Comparison of ENCODE assay signal across 28 cellular contexts in the genomic region with DNA sequence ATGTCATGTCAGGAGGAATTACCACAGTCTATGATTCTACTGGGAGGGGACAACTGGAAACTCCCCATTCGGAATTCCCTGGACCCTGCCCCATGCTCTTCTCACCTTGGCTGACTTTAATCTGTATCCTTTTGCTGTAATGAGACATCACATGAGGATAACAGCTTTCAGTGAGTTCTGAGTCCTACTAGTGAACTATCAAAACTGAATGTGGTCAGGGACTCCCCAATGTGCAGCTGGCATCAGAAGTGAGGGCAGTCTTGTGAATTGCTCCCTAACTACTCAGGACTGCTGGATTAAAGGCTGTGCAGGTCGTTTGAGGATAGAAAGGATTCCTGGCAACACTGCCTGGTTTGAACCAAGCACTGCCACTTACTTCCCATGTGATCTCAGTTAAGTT. TPM values are rescaled to one million over a fixed set of nuclear protein-coding genes. Genes with fewer than 3 reads are reported as not detected.
DNase-seq lines count a peak whose midpoint lies in the region; ATAC-seq, FAIRE-seq and TF ChIP-seq lines count a peak whose summit lies in the region.
"Had no signal": no experiment of that assay in that cellular context is flagged by ENCODE, and none has a peak within 500 bp of the region (broad histone marks: within the 10 kb centered on the region; RNA-seq: fewer than 3 reads in every experiment).

No MANE protein-coding gene starts in this region.

- H3K4me3 ChIP-seq in GM12878, result no peak overlapping the region
- H3K4me3 ChIP-seq in endodermal cell (ENCODE audit: low read length), result peak overlapping the region; percentile 14
- no peak overlapping the region for H3K4me3 ChIP-seq in aorta (ENCODE audit: low read length in 2 of 2)

- no peak overlapping the region for H3K27ac Mint-ChIP-seq in activated naive CD4-positive, alpha-beta T cell treated with anti-CD3 and anti-CD28 coated beads, Interleukin-2, amount 50 U/mL, for 72 hours
- H3K27ac Mint-ChIP-seq in activated naive CD4-positive, alpha-beta T cell treated with anti-CD3 and anti-CD28 coated beads, Interleukin-2, amount 10 ng/mL, durations not matched to agents 7 days and 5 days, result no peak overlapping the region
- H3K27ac Mint-ChIP-seq in endodermal cell, result peak overlapping the region; percentile 89

- SMC1A ChIA-PET in GM12878 (lab: Charles Lee; ENCODE audit: uncharacterized antibody, unreplicated experiment), result interaction anchor here (1.3 to 4.0 kb wide), 2 partner anchors 100 to 104 kb away, joined by 3 to 19 read pairs; no protein-coding TSS in a partner anchor

- no peak for TF ChIP-seq CTCF in GM12878 (IDR thresholded peaks at IDR 0.05 in 2 of 3, conservative IDR thresholded peaks at IDR 0.05 in 1 of 3; ENCODE audit: control insufficient read depth in 2 of 3, extremely low read depth in 1 of 3, insufficient read depth in 1 of 3, low read depth in 3 of 3, low read length in 3 of 3)
- no peak for TF ChIP-seq CTCF in endodermal cell (conservative IDR thresholded peaks at IDR 0.05)

- H3K4me1 ChIP-seq in GM12878 (ENCODE audit: control insufficient read depth, insufficient read depth, low read length), result no peaks in the 10 kb centered on the region; the same call in 1 of the 2 replicates
- peaks cover 20% of the 10 kb centered on the region for H3K4me1 ChIP-seq in endodermal cell (ENCODE audit: control insufficient read depth, insufficient read depth, low read length)
- H3K4me1 ChIP-seq in aorta (ENCODE audit: control insufficient read depth in 1 of 2, insufficient read depth in 2 of 2, low read length in 2 of 2), result no peaks in the 10 kb centered on the region

- ATAC-seq in activated naive CD4-positive, alpha-beta T cell treated with anti-CD3 and anti-CD28 coated beads, Interleukin-2, amount 50 U/mL, for 72 hours, result peak; percentile 42 to 60
- ATAC-seq in GM12878, result peak; percentile 68
- ATAC-seq in GM21737 (IDR thresholded peaks at IDR 0.05; ENCODE audit: unreplicated experiment), result no peak
- no peak for ATAC-seq in aorta (ENCODE audit: low FRiP score)

- H3K36me3 ChIP-seq in GM12878 (ENCODE audit: control insufficient read depth in 2 of 2, insufficient read depth in 2 of 2, low read length in 1 of 2) (no peaks in the 10 kb centered on the region), endodermal cell (ENCODE audit: control insufficient read depth, insufficient read depth, low read length) (no peaks in the 10 kb centered on the region), aorta (ENCODE audit: control insufficient read depth in 1 of 2, insufficient read depth in 2 of 2, low read length in 1 of 2) (no peaks in the 10 kb centered on the region)

- TF ChIP-seq POLR2A in GM12878 (IDR thresholded peaks at IDR 0.05; ENCODE audit: low read depth, low read length), result no peak

- H3K9me3 ChIP-seq in GM12878 (replicated peaks; ENCODE audit: control insufficient read depth, insufficient read depth, low read length), result no peaks in the 10 kb centered on the region
- no peaks in the 10 kb centered on the region for H3K9me3 ChIP-seq in endodermal cell (ENCODE audit: control insufficient read depth, low read length)
- H3K9me3 ChIP-seq in aorta (ENCODE audit: control insufficient read depth, low read length), result no peaks in the 10 kb centered on the region

- CTCF ChIA-PET in activated naive CD4-positive, alpha-beta T cell treated with anti-CD3 and anti-CD28 coated beads, Interleukin-2, amount 10 ng/mL, durations not matched to agents 7 days and 5 days (lab: Charles Lee), result interaction anchor here (0.5 to 9.8 kb wide), 8 partner anchors 12 to 477 kb away, joined by 3 to 125 read pairs (median 6); no protein-coding TSS in a partner anchor
- CTCF ChIA-PET in GM12878 (lab: Yijun Ruan, JAX), result interaction anchor here (0.6 to 10.1 kb wide), 8 partner anchors 9 to 102 kb away, joined by 3 to 121 read pairs (median 4); no protein-coding TSS in a partner anchor

- RAD21 ChIA-PET in GM12878 (lab: Charles Lee; ENCODE audit: unreplicated experiment), result interaction anchor here (0.8 to 2.1 kb wide), 4 partner anchors 12 to 182 kb away, joined by 3 to 12 read pairs (median 4); no protein-coding TSS in a partner anchor

- in situ Hi-C loops in GM12878 (cut with MboI), result loop anchor here (5.0 kb wide), 1 partner anchor 100 kb away; no protein-coding TSS in a partner anchor

- no peak for FAIRE-seq in GM12878 (lab: Jason Lieb, UNC)
- FAIRE-seq: G401.6, GM12891 had no signal

- POLR2A ChIA-PET in GM12878 (lab: Charles Lee), result no interaction called here

- intact Hi-C loops in GM12878 (cut with micrococcal nuclease; ENCODE audit: unreplicated experiment) (no loop called here), aorta (cut with DNase I) (no loop called here)

- no TSS peak for BruUV-seq in GM12878 (replicated peaks; lab: Mats Ljungman, UMichigan)

- H3K27me3 Mint-ChIP-seq in activated naive CD4-positive, alpha-beta T cell treated with anti-CD3 and anti-CD28 coated beads, Interleukin-2, amount 10 ng/mL, durations not matched to agents 7 days and 5 days, result peaks cover 44% of the 10 kb centered on the region
- no peaks in the 10 kb centered on the region for H3K27me3 Mint-ChIP-seq in endodermal cell (ENCODE audit: insufficient read depth)

- no peaks in the 10 kb centered on the region for H3K79me2 ChIP-seq in GM12878 (ENCODE audit: control insufficient read depth, insufficient read depth, low read length)

- no peak overlapping the region for H3K4me2 ChIP-seq in GM12878 (ENCODE audit: control insufficient read depth, insufficient read depth)
- H3K4me2 ChIP-seq: KMS-11 had no signal

- no peak overlapping the region for H3K4me3 Mint-ChIP-seq in activated naive CD4-positive, alpha-beta T cell treated with anti-CD3 and anti-CD28 coated beads, Interleukin-2, amount 10 ng/mL, durations not matched to agents 7 days and 5 days
- H3K4me3 Mint-ChIP-seq in endodermal cell, result no peak overlapping the region
- H3K4me3 Mint-ChIP-seq: CD4-positive, alpha-beta memory T cell had no signal

- no peaks in the 10 kb centered on the region for H3K36me3 Mint-ChIP-seq in activated naive CD4-positive, alpha-beta T cell treated with anti-CD3 and anti-CD28 coated beads, Interleukin-2, amount 50 U/mL, for 72 hours
- no peaks in the 10 kb centered on the region for H3K36me3 Mint-ChIP-seq in activated naive CD4-positive, alpha-beta T cell treated with anti-CD3 and anti-CD28 coated beads, Interleukin-2, amount 10 ng/mL, durations not matched to agents 7 days and 5 days
- H3K36me3 Mint-ChIP-seq in endodermal cell (ENCODE audit: low read depth), result no peaks in the 10 kb centered on the region
- H3K36me3 Mint-ChIP-seq: CD4-positive, alpha-beta memory T cell had no signal

- H3K27me3 ChIP-seq in GM12878 (replicated peaks in 1 of 2; ENCODE audit: control insufficient read depth in 2 of 2, insufficient read depth in 2 of 2, low read length in 1 of 2), result peaks cover 3% of the 10 kb centered on the region in 2 experiments
- no peaks in the 10 kb centered on the region for H3K27me3 ChIP-seq in endodermal cell (ENCODE audit: control insufficient read depth, insufficient read depth, low read length, poor library complexity, severe bottlenecking)
- H3K27me3 ChIP-seq in aorta (ENCODE audit: control insufficient read depth in 1 of 2, insufficient read depth in 2 of 2, low read length in 1 of 2), result no peaks in the 10 kb centered on the region

- H3K4me1 Mint-ChIP-seq in activated naive CD4-positive, alpha-beta T cell treated with anti-CD3 and anti-CD28 coated beads, Interleukin-2, amount 10 ng/mL, durations not matched to agents 7 days and 5 days, result peaks cover 8% of the 10 kb centered on the region
- peaks cover 35% of the 10 kb centered on the region for H3K4me1 Mint-ChIP-seq in endodermal cell

- no peak for DNase-seq in activated naive CD4-positive, alpha-beta T cell treated with anti-CD3 and anti-CD28 coated beads, Interleukin-2, amount 50 U/mL, for 72 hours (ENCODE audit: low spot score in 2 of 2)
- DNase-seq in activated naive CD4-positive, alpha-beta T cell treated with anti-CD3 and anti-CD28 coated beads, Interleukin-2, amount 10 ng/mL, durations not matched to agents 7 days and 5 days, result no peak
- DNase-seq in GM12878 (ENCODE audit: low read depth, low spot score) (no peak), endodermal cell (no peak), aorta (no peak), iPS-NIHi7 (ENCODE audit: extremely low spot score) (no peak)
- DNase-seq: CD4-positive, alpha-beta memory T cell; COR-L47; DMS53; GOT3; HCEC 1CT; IMR-90; NCI-H1048; NCI-H1417 treated with DMSO at 0.1 percent for 48 hours; NCI-H1694 treated with DMSO at 0.1 percent for 48 hours; NCI-H2081; NCI-H2227 treated with DMSO at 0.1 percent for 48 hours; NCI-H526 treated with DMSO at 0.1 percent for 48 hours; SHP77 had no signal

- 2% methylated on average over 2 of the region's 2 CpGs for WGBS in GM12878 (ENCODE audit: insufficient coverage, insufficient replicate concordance, low lambda C conversion rate, missing lambda C conversion rate)
- WGBS in endodermal cell (ENCODE audit: insufficient coverage in 1 of 2, insufficient read length in 1 of 2), 2 experiments, result 71 to 72% methylated on average over 2 of the region's 2 CpGs
- 38 to 46% methylated on average over 2 of the region's 2 CpGs for WGBS in aorta, 2 donors

- H3K9me3 Mint-ChIP-seq in activated naive CD4-positive, alpha-beta T cell treated with anti-CD3 and anti-CD28 coated beads, Interleukin-2, amount 50 U/mL, for 72 hours, result no peaks in the 10 kb centered on the region
- no peaks in the 10 kb centered on the region for H3K9me3 Mint-ChIP-seq in activated naive CD4-positive, alpha-beta T cell treated with anti-CD3 and anti-CD28 coated beads, Interleukin-2, amount 10 ng/mL, durations not matched to agents 7 days and 5 days
- H3K9me3 Mint-ChIP-seq in endodermal cell, result no peaks in the 10 kb centered on the region

- no peak for TF ChIP-seq RAD21 in GM12878 (IDR thresholded peaks at IDR 0.05; ENCODE audit: insufficient read depth, low read depth, low read length)

- no peak overlapping the region for H3K27ac ChIP-seq in GM12878 (ENCODE audit: control insufficient read depth, insufficient read depth)
- H3K27ac ChIP-seq in endodermal cell (ENCODE audit: low read depth, low read length), result no peak overlapping the region
- no peak overlapping the region for H3K27ac ChIP-seq in aorta (ENCODE audit: low read depth in 1 of 2, low read length in 2 of 2)
- H3K27ac ChIP-seq: KMS-11, RWPE1 had no signal

- H4K20me1 ChIP-seq in GM12878 (ENCODE audit: control insufficient read depth, insufficient read depth), result no peaks in the 10 kb centered on the region; the same call in 1 of the 2 replicates

- H3K9ac ChIP-seq in GM12878 (ENCODE audit: control insufficient read depth, insufficient read depth, low read length), result no peak overlapping the region
- peak overlapping the region; percentile 24 for H3K9ac ChIP-seq in endodermal cell (ENCODE audit: extremely low read depth, low read length, poor library complexity, severe bottlenecking)
- H3K9ac ChIP-seq: KMS-11 had no signal

- no peak for TF ChIP-seq EP300 in GM12878 (IDR thresholded peaks at IDR 0.05; ENCODE audit: borderline replicate concordance in 1 of 2, control insufficient read depth in 1 of 2, low read depth in 2 of 2, low read length in 2 of 2)

- no peak overlapping the region for H2AFZ ChIP-seq in GM12878 (ENCODE audit: control insufficient read depth, low read depth, low read length)

RNA-seq across cellular contexts. Expression of gene SIGLEC7, which starts 15.2 kb away (rescaled TPM):
- total RNA-seq in activated naive CD4-positive, alpha-beta T cell treated with anti-CD3 and anti-CD28 coated beads, Interleukin-2, amount 50 U/mL, for 72 hours, result under 1 TPM in 1 of 2 donors, not detected in 1; 0.34 TPM
- not detected in 2 replicates for total RNA-seq in GM12878 (2013; cell fraction: nucleolus; rRNA removed)
- total RNA-seq in GM12878 (2014; rRNA removed) (not detected in 2 replicates), GM12878 (2014; rRNA removed; fragmentation: Illumina TruSeq; extraction: Trizol) (not detected in 2 replicates), GM12878 (2021) (not detected in 2 replicates), endodermal cell (not detected), aorta (1 to 10 TPM; 3.0 to 4.5 TPM)
- not detected for polyA plus RNA-seq in GM12878 (2011; ENCODE audit: low read depth)
- polyA plus RNA-seq in GM12878 (2011; rRNA removed) (0.06 and 0.15 TPM in 2 replicates), GM12878 (2014; fragmentation: Illumina TruSeq; extraction: Trizol) (not detected in 2 replicates), GM12878 (2014; fragmentation: Nextera tagmentation; extraction: Ambion mirVana) (not detected), GM12878 (2014; rRNA removed) (not detected in 2 replicates), GM12878 (2016; fragmentation: Nextera tagmentation; extraction: Ambion mirVana) (not detected), aorta (1 to 10 TPM in 1 of 2 donors, under 1 TPM in 1; 0.97 to 2.3 TPM)
- polyA plus RNA-seq in GM12878 (2011; cell fraction: cytosol; rRNA removed), result 0.07 and 0.18 TPM in 2 replicates
- 0.18 and 0.21 TPM in 2 replicates for polyA plus RNA-seq in GM12878 (2011; cell fraction: nucleus; rRNA removed)
- not detected in 2 replicates for polyA plus RNA-seq in GM12878 (2012)
- not detected in 2 replicates for polyA minus RNA-seq in GM12878 (2011; rRNA and poly(A)+ RNA removed)
- not detected in 2 replicates for polyA minus RNA-seq in GM12878 (2011; cell fraction: cytosol; rRNA and poly(A)+ RNA removed)
- not detected in 2 replicates for polyA minus RNA-seq in GM12878 (2011; cell fraction: nucleus; rRNA and poly(A)+ RNA removed)
- not detected for polyA plus RNA-seq in endodermal cell (2013, experiment 1 of 2)
- polyA plus RNA-seq in endodermal cell (2013, experiment 2 of 2), result not detected
- total RNA-seq: A673, Daoy, IMR-90, NCI-H460, SK-MEL-5 had no signal
- polyA plus RNA-seq: IMR-90 had no signal

RNA-seq across cellular contexts. Expression of gene SIGLEC9, which starts 32.6 kb away (rescaled TPM):
- 1 to 10 TPM in 1 of 2 donors, under 1 TPM in 1; 0.87 to 1.1 TPM for total RNA-seq in activated naive CD4-positive, alpha-beta T cell treated with anti-CD3 and anti-CD28 coated beads, Interleukin-2, amount 50 U/mL, for 72 hours
- total RNA-seq in GM12878 (2013; cell fraction: nucleolus; rRNA removed), result not detected in 2 replicates
- not detected in 2 replicates for total RNA-seq in GM12878 (2014; rRNA removed)
- total RNA-seq in GM12878 (2014; rRNA removed; fragmentation: Illumina TruSeq; extraction: Trizol), result not detected in 2 replicates
- total RNA-seq in GM12878 (2021), result not detected in 2 replicates
- not detected for polyA plus RNA-seq in GM12878 (2011; ENCODE audit: low read depth)
- 0.10 TPM in 2 replicates for polyA plus RNA-seq in GM12878 (2011; rRNA removed)
- polyA plus RNA-seq in GM12878 (2011; cell fraction: cytosol; rRNA removed), result 0.03 and 0.05 TPM in 2 replicates
- polyA plus RNA-seq in GM12878 (2011; cell fraction: nucleus; rRNA removed), result 0.07 and 0.30 TPM in 2 replicates
- polyA plus RNA-seq in GM12878 (2012), result not detected in 2 replicates
- polyA plus RNA-seq in GM12878 (2014; fragmentation: Illumina TruSeq; extraction: Trizol), result not detected in 2 replicates
- polyA plus RNA-seq in GM12878 (2014; fragmentation: Nextera tagmentation; extraction: Ambion mirVana), result not detected
- not detected in 2 replicates for polyA plus RNA-seq in GM12878 (2014; rRNA removed)
- not detected for polyA plus RNA-seq in GM12878 (2016; fragmentation: Nextera tagmentation; extraction: Ambion mirVana)
- 0.21 TPM in 1 of 2 replicates, not detected in the other for polyA minus RNA-seq in GM12878 (2011; rRNA and poly(A)+ RNA removed)
- not detected in 2 replicates for polyA minus RNA-seq in GM12878 (2011; cell fraction: cytosol; rRNA and poly(A)+ RNA removed)
- polyA minus RNA-seq in GM12878 (2011; cell fraction: nucleus; rRNA and poly(A)+ RNA removed), result not detected in 2 replicates
- total RNA-seq in endodermal cell, result not detected
- not detected for polyA plus RNA-seq in endodermal cell (2013, experiment 1 of 2)
- polyA plus RNA-seq in endodermal cell (2013, experiment 2 of 2), result not detected
- total RNA-seq in aorta, result 10 to 100 TPM; 10.4 to 11.5 TPM
- 1 to 10 TPM; 1.1 to 6.3 TPM for polyA plus RNA-seq in aorta
- total RNA-seq: A673, Daoy, IMR-90, NCI-H460, SK-MEL-5 had no signal

RNA-seq across cellular contexts. Expression of gene CTU1, which starts 49.1 kb away (rescaled TPM):
- 10 to 100 TPM in 1 of 2 donors, 1 to 10 TPM in 1; 9.8 to 11.2 TPM for total RNA-seq in activated naive CD4-positive, alpha-beta T cell treated with anti-CD3 and anti-CD28 coated beads, Interleukin-2, amount 50 U/mL, for 72 hours
- 7.2 and 9.4 TPM in 2 replicates for total RNA-seq in GM12878 (2013; cell fraction: nucleolus; rRNA removed)
- 6.2 and 8.9 TPM in 2 replicates for total RNA-seq in GM12878 (2014; rRNA removed)
- total RNA-seq in GM12878 (2014; rRNA removed; fragmentation: Illumina TruSeq; extraction: Trizol), result 0.51 and 0.54 TPM in 2 replicates
- 9.9 and 10.5 TPM in 2 replicates for total RNA-seq in GM12878 (2021)
- polyA plus RNA-seq in GM12878 (2011; ENCODE audit: low read depth), result 0.58 TPM
- polyA plus RNA-seq in GM12878 (2011; rRNA removed), result 1.4 and 3.0 TPM in 2 replicates
- 4.7 and 7.6 TPM in 2 replicates for polyA plus RNA-seq in GM12878 (2011; cell fraction: cytosol; rRNA removed)
- polyA plus RNA-seq in GM12878 (2011; cell fraction: nucleus; rRNA removed), result 25.5 and 26.3 TPM in 2 replicates
- polyA plus RNA-seq in GM12878 (2012), result 2.8 and 4.3 TPM in 2 replicates
- 0.59 and 0.71 TPM in 2 replicates for polyA plus RNA-seq in GM12878 (2014; fragmentation: Illumina TruSeq; extraction: Trizol)
- polyA plus RNA-seq in GM12878 (2014; fragmentation: Nextera tagmentation; extraction: Ambion mirVana), result under 1 TPM in 1 of 2 experiments, not detected in 1; 0.02 TPM
- polyA plus RNA-seq in GM12878 (2014; rRNA removed), result 5.8 and 8.1 TPM in 2 replicates
- polyA plus RNA-seq in GM12878 (2016; fragmentation: Nextera tagmentation; extraction: Ambion mirVana), result 1 to 10 TPM in 1 of 2 experiments, under 1 TPM in 1; 0.28 to 3.6 TPM
- polyA minus RNA-seq in GM12878 (2011; rRNA and poly(A)+ RNA removed), result 1.3 and 2.1 TPM in 2 replicates
- polyA minus RNA-seq in GM12878 (2011; cell fraction: cytosol; rRNA and poly(A)+ RNA removed), result 2.4 and 2.9 TPM in 2 replicates
- polyA minus RNA-seq in GM12878 (2011; cell fraction: nucleus; rRNA and poly(A)+ RNA removed), result 3.6 and 5.5 TPM in 2 replicates
- total RNA-seq in endodermal cell, result 1 to 10 TPM; 5.1 to 5.7 TPM
- 5.4 TPM for polyA plus RNA-seq in endodermal cell (2013, experiment 1 of 2)
- polyA plus RNA-seq in endodermal cell (2013, experiment 2 of 2), result 4.5 TPM
- 1 to 10 TPM; 4.1 to 5.4 TPM for total RNA-seq in aorta
- 1 to 10 TPM; 1.1 to 2.6 TPM for polyA plus RNA-seq in aorta

Comparison
In these comparisons a context has a peak if more than half of its experiments do, and no peak if none do; other contexts are left out.
1. ATAC-seq: peak in activated naive CD4-positive, alpha-beta T cell treated with anti-CD3 and anti-CD28 coated beads, Interleukin-2, amount 50 U/mL, for 72 hours (2 of 2) and GM12878 (single experiment); none in GM21737 (single experiment) and aorta (single experiment).
2. RNA of gene SIGLEC9, which starts 32.6 kb away (total RNA-seq): 10.4 to 11.5 TPM in aorta; 0.87 to 1.1 TPM in activated naive CD4-positive, alpha-beta T cell treated with anti-CD3 and anti-CD28 coated beads, Interleukin-2, amount 50 U/mL, for 72 hours, not detected in GM12878 and not detected in endodermal cell; every median in the first group is over 4 times any median in the second.